ENCODE assay signal across 9 cellular contexts in the genomic region with DNA sequence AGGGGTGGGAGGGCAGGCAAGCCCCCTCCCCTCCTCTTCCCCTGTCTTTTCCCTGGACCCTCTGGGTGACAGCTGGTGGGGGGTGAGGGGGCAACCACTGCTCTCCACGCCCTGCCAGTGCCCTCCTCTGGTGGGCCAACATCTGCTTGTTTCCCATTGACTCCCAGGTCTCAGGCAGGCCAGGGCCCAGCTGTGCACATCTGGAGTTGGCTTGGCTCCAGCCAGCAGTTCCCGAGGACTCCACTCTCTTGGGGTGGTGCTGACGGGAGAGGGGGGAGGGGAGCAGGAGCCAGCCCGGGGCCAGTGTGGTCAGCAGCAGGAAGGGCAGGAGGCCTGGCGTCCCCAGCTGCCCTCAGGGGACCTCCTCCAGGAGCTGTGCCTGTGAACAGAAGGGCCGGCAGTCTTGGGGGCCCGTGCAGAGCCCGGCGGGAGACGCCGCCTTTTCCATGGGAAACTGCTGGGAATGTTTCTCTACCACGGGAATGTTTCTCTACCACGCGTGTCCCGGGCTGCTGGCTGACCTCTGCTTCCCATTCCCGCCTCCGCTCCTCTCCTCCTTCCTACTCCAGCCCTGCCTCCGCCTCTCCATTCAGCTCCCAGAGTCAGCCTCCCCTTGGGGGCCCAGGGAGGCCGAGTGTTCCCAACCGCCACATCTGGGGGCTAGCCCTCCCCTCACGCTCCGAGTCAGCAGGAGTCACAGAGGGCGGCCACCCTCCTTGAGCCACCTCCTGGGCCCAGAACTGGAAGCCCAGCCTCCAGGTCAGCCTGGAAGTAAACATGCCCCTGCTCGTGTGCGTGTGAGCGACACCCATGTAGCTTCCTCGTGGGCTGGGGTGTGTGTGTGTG. TPM values are rescaled to one million over a fixed set of nuclear protein-coding genes. Genes with fewer than 3 reads are reported as not detected.
A peak's percentile ranks its signal among the peaks of the same experiment; 100 is the strongest.
DNase-seq lines count a peak whose midpoint lies in the region; ATAC-seq, FAIRE-seq and TF ChIP-seq lines count a peak whose summit lies in the region.
"Had no signal": no experiment of that assay in that cellular context is flagged by ENCODE, and none has a peak within 500 bp of the region (broad histone marks: within the 10 kb centered on the region; RNA-seq: fewer than 3 reads in every experiment).

No MANE protein-coding gene starts in this region.

- DNase-seq in stimulated activated naive CD8-positive, alpha-beta T cell treated with anti-CD3 and anti-CD28 coated beads, Interleukin-15, amount 100 ng/mL, for 72 hours, result no peak
- DNase-seq in stimulated activated naive CD8-positive, alpha-beta T cell treated with anti-CD3 and anti-CD28 coated beads, Interleukin-15, Interleukin-2, amounts not matched to agents 100 U/mL and 50 U/mL, for 24 hours, result no peak
- DNase-seq in endothelial cell of umbilical vein (ENCODE audit: low read depth, low spot score) (peak; percentile 30), HT-29 (ENCODE audit: low spot score) (no peak), cerebellum (ENCODE audit: low spot score) (no peak)
- DNase-seq in activated CD4-positive, CD25-positive, alpha-beta regulatory T cell treated with anti-CD3 and anti-CD28 coated beads, Interleukin-2, amount 50 U/mL, for 72 hours, result no peak
- DNase-seq: NCI-H146 had no signal

- peak overlapping the region; percentile 67 for H2AFZ ChIP-seq in endothelial cell of umbilical vein (ENCODE audit: low read depth, low read length)

- peak overlapping the region; percentile 15 to 45 for H3K4me3 Mint-ChIP-seq in stimulated activated naive CD8-positive, alpha-beta T cell treated with anti-CD3 and anti-CD28 coated beads, Interleukin-15, amount 100 ng/mL, for 72 hours

- peak overlapping the region; percentile 0 for H3K9ac ChIP-seq in endothelial cell of umbilical vein (replicated peaks; ENCODE audit: extremely low read depth, insufficient read depth, low read length)
- H3K9ac ChIP-seq in mucosa of stomach (ENCODE audit: low read length), result peak overlapping the region; percentile 47

- H3K9me3 Mint-ChIP-seq in stimulated activated naive CD8-positive, alpha-beta T cell treated with anti-CD3 and anti-CD28 coated beads, Interleukin-15, amount 100 ng/mL, for 72 hours, result no peaks in the 10 kb centered on the region

- H3K9me3 ChIP-seq in endothelial cell of umbilical vein (replicated peaks; ENCODE audit: control insufficient read depth, insufficient read depth, low read length) (no peaks in the 10 kb centered on the region), mucosa of stomach (ENCODE audit: control insufficient read depth, low read length) (no peaks in the 10 kb centered on the region)

- POLR2A ChIA-PET in endothelial cell of umbilical vein (lab: Charles Lee), result no interaction called here

- H3K4me3 ChIP-seq in endothelial cell of umbilical vein (replicated peaks in 1 of 3; ENCODE audit: insufficient read depth in 1 of 3, low read depth in 1 of 3, low read length in 3 of 3), result no peak overlapping the region
- no peak overlapping the region for H3K4me3 ChIP-seq in mucosa of stomach (ENCODE audit: low read length)

- no peak overlapping the region for H3K4me2 ChIP-seq in endothelial cell of umbilical vein (ENCODE audit: insufficient read depth, low read length)

- ATAC-seq in stimulated activated naive CD8-positive, alpha-beta T cell treated with anti-CD3 and anti-CD28 coated beads, Interleukin-15, amount 100 ng/mL, for 72 hours, result no peak
- ATAC-seq in stimulated activated naive CD8-positive, alpha-beta T cell treated with anti-CD3 and anti-CD28 coated beads, Interleukin-15, Interleukin-2, amounts not matched to agents 100 U/mL and 50 U/mL, for 24 hours, result no peak
- no peak for ATAC-seq in GM19023 (IDR thresholded peaks at IDR 0.05; ENCODE audit: unreplicated experiment)

- peak overlapping the region; percentile 10 for H3K27ac ChIP-seq in endothelial cell of umbilical vein (ENCODE audit: insufficient read depth, low read depth, low read length)

- TF ChIP-seq CTCF in endothelial cell of umbilical vein (IDR thresholded peaks at IDR 0.05; ENCODE audit: extremely low read depth in 1 of 2, insufficient read depth in 1 of 2, low read depth in 1 of 2, low read length in 2 of 2), result no peak

- H3K27me3 Mint-ChIP-seq in stimulated activated naive CD8-positive, alpha-beta T cell treated with anti-CD3 and anti-CD28 coated beads, Interleukin-15, amount 100 ng/mL, for 72 hours, result no peaks in the 10 kb centered on the region

- H4K20me1 ChIP-seq in endothelial cell of umbilical vein (replicated peaks; ENCODE audit: control insufficient read depth, extremely low read depth, insufficient read depth, low read length), result no peaks in the 10 kb centered on the region

- BruUV-seq in endothelial cell of umbilical vein (replicated peaks; lab: Mats Ljungman, UMichigan), result no TSS peak

- intact Hi-C loops in endothelial cell of umbilical vein (cut with micrococcal nuclease), result loop anchor here (10.0 kb wide), 1 partner anchor 185 kb away; the partner anchor contains the start of gene MXRA7

- FAIRE-seq in endothelial cell of umbilical vein (lab: Jason Lieb, UNC), result no peak

- H3K36me3 ChIP-seq in endothelial cell of umbilical vein (ENCODE audit: control insufficient read depth in 2 of 2, extremely low read depth in 1 of 2, insufficient read depth in 2 of 2, low read length in 2 of 2) (no peaks in the 10 kb centered on the region), mucosa of stomach (ENCODE audit: control insufficient read depth, insufficient read depth, low read length) (no peaks in the 10 kb centered on the region)

- dilution Hi-C loops in endothelial cell of umbilical vein (cut with MboI; ENCODE audit: extremely low pct_ligation_motif_present, low sequenced_read_pairs), result no loop called here

- H3K4me1 ChIP-seq in endothelial cell of umbilical vein (ENCODE audit: control insufficient read depth, extremely low read depth, insufficient read depth, low read length), result peaks cover 23% of the 10 kb centered on the region
- H3K4me1 ChIP-seq in mucosa of stomach (ENCODE audit: control insufficient read depth, insufficient read depth, low read length), result peaks cover 40% of the 10 kb centered on the region

- H3K27me3 ChIP-seq in endothelial cell of umbilical vein (ENCODE audit: control insufficient read depth in 2 of 2, insufficient read depth in 2 of 2, low read length in 2 of 2) (no peaks in the 10 kb centered on the region), mucosa of stomach (ENCODE audit: control insufficient read depth, insufficient read depth, low read length) (peaks cover under 1% of the 10 kb centered on the region)

- H3K9me1 ChIP-seq in endothelial cell of umbilical vein (replicated peaks; ENCODE audit: control insufficient read depth, extremely low read depth, insufficient read depth, low read length), result no peaks in the 10 kb centered on the region

- no peaks in the 10 kb centered on the region for H3K79me2 ChIP-seq in endothelial cell of umbilical vein (ENCODE audit: control insufficient read depth, insufficient read depth, low read length)

- CTCF ChIA-PET in endothelial cell of umbilical vein (lab: Charles Lee), result interaction anchor here (0.7 to 4.3 kb wide), 5 partner anchors 11 to 94 kb away, joined by 3 to 60 read pairs (median 3); partner anchors contain the start of gene ST6GALNAC2

- peaks cover 59% of the 10 kb centered on the region for H3K4me1 Mint-ChIP-seq in stimulated activated naive CD8-positive, alpha-beta T cell treated with anti-CD3 and anti-CD28 coated beads, Interleukin-15, amount 100 ng/mL, for 72 hours

- peak overlapping the region; percentile 6 to 76 for H3K27ac Mint-ChIP-seq in stimulated activated naive CD8-positive, alpha-beta T cell treated with anti-CD3 and anti-CD28 coated beads, Interleukin-15, amount 100 ng/mL, for 72 hours

- TF ChIP-seq POLR2A in endothelial cell of umbilical vein (IDR thresholded peaks at IDR 0.05; ENCODE audit: low read depth, low read length), result no peak

RNA-seq across cellular contexts. Expression of gene CYGB, which starts 7.6 kb away (rescaled TPM):
- total RNA-seq in endothelial cell of umbilical vein (0.42 and 0.91 TPM in 2 replicates), cerebellum (5.6 TPM)
- 0.22 and 0.51 TPM in 2 replicates for polyA plus RNA-seq in endothelial cell of umbilical vein
- polyA plus RNA-seq in endothelial cell of umbilical vein (2011; cell fraction: cytosol; rRNA removed), result 0.26 and 0.31 TPM in 2 replicates
- polyA plus RNA-seq in endothelial cell of umbilical vein (2011; cell fraction: nucleus; rRNA removed), result 0.13 TPM in 1 of 2 replicates, not detected in the other
- polyA plus RNA-seq in endothelial cell of umbilical vein (2012), result 0.23 and 1.4 TPM in 2 replicates
- 0.08 and 0.36 TPM in 2 replicates for polyA minus RNA-seq in endothelial cell of umbilical vein
- polyA minus RNA-seq in endothelial cell of umbilical vein (2011; cell fraction: cytosol; rRNA and poly(A)+ RNA removed), result not detected
- polyA minus RNA-seq in endothelial cell of umbilical vein (2011; cell fraction: nucleus; rRNA and poly(A)+ RNA removed), result not detected in 2 replicates
- total RNA-seq in HT-29 (2014; rRNA removed; shearing (Covaris generic)), result not detected in 2 replicates

RNA-seq across cellular contexts. Expression of gene PRCD, which starts 10.0 kb away (rescaled TPM):
- total RNA-seq in endothelial cell of umbilical vein, result not detected in 2 replicates
- polyA plus RNA-seq in endothelial cell of umbilical vein, result not detected in 2 replicates
- polyA plus RNA-seq in endothelial cell of umbilical vein (2011; cell fraction: cytosol; rRNA removed), result not detected in 2 replicates
- 0.12 and 0.34 TPM in 2 replicates for polyA plus RNA-seq in endothelial cell of umbilical vein (2011; cell fraction: nucleus; rRNA removed)
- 0.26 TPM in 1 of 2 replicates, not detected in the other for polyA plus RNA-seq in endothelial cell of umbilical vein (2012)
- not detected in 2 replicates for polyA minus RNA-seq in endothelial cell of umbilical vein
- polyA minus RNA-seq in endothelial cell of umbilical vein (2011; cell fraction: cytosol; rRNA and poly(A)+ RNA removed), result not detected
- polyA minus RNA-seq in endothelial cell of umbilical vein (2011; cell fraction: nucleus; rRNA and poly(A)+ RNA removed), result not detected in 2 replicates
- total RNA-seq in HT-29 (2014; rRNA removed; shearing (Covaris generic)), result not detected in 2 replicates
- total RNA-seq in cerebellum, result 5.7 TPM

RNA-seq across cellular contexts. Expression of gene RHBDF2, which starts 28.6 kb away (rescaled TPM):
- total RNA-seq in endothelial cell of umbilical vein, result 38.5 and 42.6 TPM in 2 replicates
- polyA plus RNA-seq in endothelial cell of umbilical vein, result 25.5 and 35.0 TPM in 2 replicates
- 14.3 and 17.0 TPM in 2 replicates for polyA plus RNA-seq in endothelial cell of umbilical vein (2011; cell fraction: cytosol; rRNA removed)
- 34.9 and 50.9 TPM in 2 replicates for polyA plus RNA-seq in endothelial cell of umbilical vein (2011; cell fraction: nucleus; rRNA removed)
- polyA plus RNA-seq in endothelial cell of umbilical vein (2012), result 28.8 and 49.4 TPM in 2 replicates
- 18.1 and 20.4 TPM in 2 replicates for polyA minus RNA-seq in endothelial cell of umbilical vein
- polyA minus RNA-seq in endothelial cell of umbilical vein (2011; cell fraction: cytosol; rRNA and poly(A)+ RNA removed), result 4.5 TPM
- polyA minus RNA-seq in endothelial cell of umbilical vein (2011; cell fraction: nucleus; rRNA and poly(A)+ RNA removed), result 16.7 and 35.6 TPM in 2 replicates
- 42.0 and 46.5 TPM in 2 replicates for total RNA-seq in HT-29 (2014; rRNA removed; shearing (Covaris generic))
- total RNA-seq in cerebellum, result 2.4 TPM

RNA-seq across cellular contexts. Expression of gene ST6GALNAC2, which starts 55.8 kb away (rescaled TPM):
- total RNA-seq in endothelial cell of umbilical vein (0.69 and 1.7 TPM in 2 replicates), cerebellum (0.54 TPM)
- polyA plus RNA-seq in endothelial cell of umbilical vein, result 0.59 and 0.76 TPM in 2 replicates
- polyA plus RNA-seq in endothelial cell of umbilical vein (2011; cell fraction: cytosol; rRNA removed), result 0.34 and 0.50 TPM in 2 replicates
- polyA plus RNA-seq in endothelial cell of umbilical vein (2011; cell fraction: nucleus; rRNA removed), result 0.63 and 0.90 TPM in 2 replicates
- 0.52 and 0.60 TPM in 2 replicates for polyA plus RNA-seq in endothelial cell of umbilical vein (2012)
- polyA minus RNA-seq in endothelial cell of umbilical vein, result 1.4 and 1.7 TPM in 2 replicates
- not detected for polyA minus RNA-seq in endothelial cell of umbilical vein (2011; cell fraction: cytosol; rRNA and poly(A)+ RNA removed)
- polyA minus RNA-seq in endothelial cell of umbilical vein (2011; cell fraction: nucleus; rRNA and poly(A)+ RNA removed), result not detected in 2 replicates
- total RNA-seq in HT-29 (2014; rRNA removed; shearing (Covaris generic)), result 1.0 and 2.6 TPM in 2 replicates

Comparison
In these comparisons a context has a peak if more than half of its experiments do, and no peak if none do; other contexts are left out.
1. RNA of gene RHBDF2, which starts 28.6 kb away (total RNA-seq): 42.0 to 46.5 TPM in HT-29 and 38.5 to 42.6 TPM in endothelial cell of umbilical vein; 2.4 TPM in cerebellum (single experiment); every median in the first group is over 10 times any median in the second.